In genomic region chr10:127797339-127797738, GRCh38 we compare ENCODE assay signal across 15 cellular contexts.
DNase-seq lines count a peak whose midpoint lies in the region; ATAC-seq and TF ChIP-seq lines count a peak whose summit lies in the region.
"Had no signal": no experiment of that assay in that cellular context is flagged by ENCODE, and none has a peak within 500 bp of the region (broad histone marks: within the 10 kb centered on the region; RNA-seq: fewer than 3 reads in every experiment).

No MANE protein-coding gene starts in this region.

- H3K36me3 ChIP-seq in neuronal stem cell (replicated peaks in 1 of 2; ENCODE audit: control insufficient read depth in 2 of 2, insufficient read depth in 2 of 2, low read length in 2 of 2) = no peaks in the 10 kb centered on the region
- H3K36me3 ChIP-seq: esophagus squamous epithelium had no signal

- no peaks in the 10 kb centered on the region for H3K36me3 Mint-ChIP-seq in Calu3 (ENCODE audit: insufficient read depth, unreplicated experiment)

- peak overlapping the region; percentile 21 for H3K14ac ChIP-seq in neuronal stem cell (ENCODE audit: low read length)

- H2BK5ac ChIP-seq in neuronal stem cell (ENCODE audit: low read length) = no peak overlapping the region

- no peak overlapping the region for H3K4me2 ChIP-seq in neuronal stem cell (ENCODE audit: insufficient read depth, low read length, poor library complexity, severe bottlenecking)
- H3K4me2 ChIP-seq: GM23338 had no signal

- H3K23ac ChIP-seq in neuronal stem cell (ENCODE audit: low read depth, low read length, poor library complexity) = peak overlapping the region; percentile 10

- 100% methylated on average over 1 of the region's 1 CpG; no CpG with 5 or more reads in 1 of the 2 donors for WGBS in neuronal stem cell (ENCODE audit: extremely low coverage in 2 of 2, insufficient read length in 2 of 2, insufficient replicate concordance in 1 of 2), 2 donors

- H3K9me3 Mint-ChIP-seq in Calu3 (ENCODE audit: low read depth, unreplicated experiment) = no peaks in the 10 kb centered on the region
- H3K9me3 Mint-ChIP-seq: CD4-positive, alpha-beta T cell had no signal

- H4K8ac ChIP-seq in neuronal stem cell (ENCODE audit: low read depth, low read length) = no peak overlapping the region

- H3K27me3 ChIP-seq in foreskin keratinocyte (no peaks in the 10 kb centered on the region), neuronal stem cell (ENCODE audit: control insufficient read depth in 3 of 3, insufficient read depth in 3 of 3, low read depth in 1 of 3, low read length in 3 of 3) (no peaks in the 10 kb centered on the region)
- H3K27me3 ChIP-seq: esophagus squamous epithelium had no signal

- no TSS peak for BruUV-seq in Calu3 (replicated peaks; lab: Mats Ljungman, UMichigan)

- no peaks in the 10 kb centered on the region for H3K4me1 Mint-ChIP-seq in Calu3 (ENCODE audit: low read depth, unreplicated experiment)
- H3K4me1 Mint-ChIP-seq: GM23338, neural crest cell had no signal

- no peak overlapping the region for H4K91ac ChIP-seq in neuronal stem cell (ENCODE audit: low read depth, low read length, poor library complexity)

- H3K4me1 ChIP-seq in foreskin keratinocyte = no peaks in the 10 kb centered on the region
- H3K4me1 ChIP-seq in neuronal stem cell (ENCODE audit: control insufficient read depth in 2 of 2, insufficient read depth in 1 of 2, low read depth in 1 of 2, low read length in 2 of 2) = no peaks in the 10 kb centered on the region
- H3K4me1 ChIP-seq: esophagus squamous epithelium had no signal

- no peak overlapping the region for H2AK5ac ChIP-seq in neuronal stem cell (ENCODE audit: low read depth, low read length)

- H3K27ac Mint-ChIP-seq in Calu3 (ENCODE audit: unreplicated experiment) = no peak overlapping the region
- H3K27ac Mint-ChIP-seq: CD4-positive, alpha-beta T cell; GM23338 had no signal

- peak overlapping the region; percentile 10 for H3K9ac ChIP-seq in neuronal stem cell (ENCODE audit: low read depth, low read length, poor library complexity)

- H2BK12ac ChIP-seq in neuronal stem cell (ENCODE audit: low read length) = no peak overlapping the region

- H3K4me3 ChIP-seq in neuronal stem cell (ENCODE audit: low read length in 2 of 2) = peak overlapping the region in 1 of 2 donors; percentile 5
- H3K4me3 ChIP-seq: esophagus squamous epithelium, GM23338 had no signal

- ATAC-seq in foreskin keratinocyte = peak; percentile 83
- no peak for ATAC-seq in HG02840 (IDR thresholded peaks at IDR 0.05; ENCODE audit: low FRiP score, unreplicated experiment)
- ATAC-seq in GM19395 (IDR thresholded peaks at IDR 0.05; ENCODE audit: unreplicated experiment) = no peak
- ATAC-seq in HG03196 (IDR thresholded peaks at IDR 0.05; ENCODE audit: unreplicated experiment) = no peak
- ATAC-seq: GM23338 had no signal

- intact Hi-C loops in Calu3 (cut with micrococcal nuclease; ENCODE audit: unreplicated experiment) = no loop called here

- H2AFZ ChIP-seq in neuronal stem cell (ENCODE audit: low read length) = no peak overlapping the region
- H2AFZ ChIP-seq: GM23338 had no signal

- H3K9me3 ChIP-seq in neuronal stem cell (replicated peaks in 1 of 2; ENCODE audit: control insufficient read depth in 2 of 2, insufficient read depth in 1 of 2, low read depth in 1 of 2, low read length in 2 of 2) = no peaks in the 10 kb centered on the region
- H3K9me3 ChIP-seq: esophagus squamous epithelium had no signal

- H3K27me3 Mint-ChIP-seq in Calu3 (ENCODE audit: unreplicated experiment) = peaks cover 45% of the 10 kb centered on the region

- TF ChIP-seq CTCF in foreskin keratinocyte (conservative IDR thresholded peaks at IDR 0.05) (no peak), Calu3 (IDR thresholded peaks at IDR 0.05; ENCODE audit: unreplicated experiment) (no peak)

- H3K27ac ChIP-seq in foreskin keratinocyte (no peak overlapping the region), neuronal stem cell (replicated peaks; ENCODE audit: low read length) (no peak overlapping the region)
- H3K27ac ChIP-seq: esophagus squamous epithelium had no signal

- H3K18ac ChIP-seq in neuronal stem cell (ENCODE audit: low read length) = no peak overlapping the region

- H3K4me3 Mint-ChIP-seq in Calu3 (ENCODE audit: low read depth, unreplicated experiment) = no peak overlapping the region
- H3K4me3 Mint-ChIP-seq: CD4-positive, alpha-beta T cell; GM23338; neural crest cell had no signal

- no peak overlapping the region for H2BK120ac ChIP-seq in neuronal stem cell (ENCODE audit: low read depth, low read length)

- DNase-seq in Daoy (ENCODE audit: low read depth) = peak; percentile 15
- DNase-seq in HPDE6-E6E7 (ENCODE audit: extremely low spot score) = peak; percentile 22
- no peak for DNase-seq in foreskin keratinocyte
- DNase-seq in neuronal stem cell (ENCODE audit: low spot score) = no peak
- no peak for DNase-seq in Calu3
- DNase-seq: activated CD4-positive, alpha-beta T cell treated with anti-CD3 and anti-CD28 coated beads for 1 hour; activated effector memory CD4-positive, alpha-beta T cell treated with Interleukin-2 at 50 U/mL for 16 hours; CD4-positive, alpha-beta T cell; esophagus squamous epithelium; NCI-H2081 treated with DMSO at 0.1 percent for 48 hours had no signal

- H3K4ac ChIP-seq in neuronal stem cell (ENCODE audit: low read length) = no peak overlapping the region

- CTCF ChIA-PET in Calu3 (lab: Charles Lee) = no interaction called here

- H3K79me1 ChIP-seq in neuronal stem cell (ENCODE audit: low read depth, low read length) = no peaks in the 10 kb centered on the region

- no peak overlapping the region for H2BK15ac ChIP-seq in neuronal stem cell (ENCODE audit: low read length)

Comparison
In these comparisons a context has a peak if more than half of its experiments do, and no peak if none do; other contexts are left out.
1. DNase-seq: peak in Daoy (single experiment) and HPDE6-E6E7 (single experiment); none in foreskin keratinocyte (0 of 2), neuronal stem cell (single experiment) and Calu3 (single experiment).